ENCODE assay signal across 26 cellular contexts in genomic region chr2:42761554-42761953, GRCh38. TPM values are rescaled to one million over a fixed set of nuclear protein-coding genes. Genes with fewer than 3 reads are reported as not detected.
DNase-seq lines count a peak whose midpoint lies in the region; ATAC-seq, FAIRE-seq and TF ChIP-seq lines count a peak whose summit lies in the region.
"Had no signal": no experiment of that assay in that cellular context is flagged by ENCODE, and none has a peak within 500 bp of the region (broad histone marks: within the 10 kb centered on the region; RNA-seq: fewer than 3 reads in every experiment).

No MANE protein-coding gene starts in this region.

- H3K14ac ChIP-seq in neuronal stem cell (ENCODE audit: low read length) = no peak overlapping the region

- H3K4me2 ChIP-seq in HepG2 (ENCODE audit: low read depth, low read length) = no peak overlapping the region
- H3K4me2 ChIP-seq in K562 (ENCODE audit: insufficient read depth, low read length) = no peak overlapping the region
- H3K4me2 ChIP-seq in neuronal stem cell (ENCODE audit: insufficient read depth, low read length, poor library complexity, severe bottlenecking) = no peak overlapping the region
- H3K4me2 ChIP-seq: PC-9 had no signal

- no peak overlapping the region for H4K91ac ChIP-seq in neuronal stem cell (ENCODE audit: low read depth, low read length, poor library complexity)

- FAIRE-seq in HepG2 (lab: Jason Lieb, UNC) (no peak), K562 (lab: Jason Lieb, UNC) (no peak)
- FAIRE-seq: G401.6, GM12892 had no signal

- POLR2A ChIA-PET in HepG2 (lab: Yijun Ruan, JAX) = no interaction called here
- POLR2A ChIA-PET in K562 (lab: Yijun Ruan, JAX) = no interaction called here

- H2AK5ac ChIP-seq in neuronal stem cell (ENCODE audit: low read depth, low read length) = no peak overlapping the region

- no peak overlapping the region for H2BK15ac ChIP-seq in neuronal stem cell (ENCODE audit: low read length)

- H2BK5ac ChIP-seq in neuronal stem cell (ENCODE audit: low read length) = peak overlapping the region; percentile 25

- no peak for TF ChIP-seq POLR2A in HepG2 (IDR thresholded peaks at IDR 0.05; ENCODE audit: insufficient read depth in 1 of 2, low read depth in 2 of 2, low read length in 2 of 2)
- no peak for TF ChIP-seq POLR2A in right lobe of liver (IDR thresholded peaks at IDR 0.05)
- TF ChIP-seq POLR2A in K562 (conservative IDR thresholded peaks at IDR 0.05) = no peak
- no peak for TF ChIP-seq POLR2A in gastroesophageal sphincter (IDR thresholded peaks at IDR 0.05)

- ATAC-seq in HepG2 (peak; percentile 1; the same call in 1 of the 3 replicates), right lobe of liver (no peak), K562 (peak; percentile 27; the same call in 1 of the 3 replicates), upper lobe of right lung (no peak), GM19035 (IDR thresholded peaks at IDR 0.05; ENCODE audit: unreplicated experiment) (no peak), gastroesophageal sphincter (no peak)

- H3K4me1 ChIP-seq in HepG2 (ENCODE audit: insufficient read depth, low read length) = peaks cover 12% of the 10 kb centered on the region
- no peaks in the 10 kb centered on the region for H3K4me1 ChIP-seq in right lobe of liver
- H3K4me1 ChIP-seq in K562 (replicated peaks in 1 of 2; ENCODE audit: control insufficient read depth in 2 of 2, insufficient read depth in 2 of 2, low read length in 2 of 2) = peaks cover 0 to 18% of the 10 kb centered on the region in 2 experiments; a peak in 1 of 5 replicates
- no peaks in the 10 kb centered on the region for H3K4me1 ChIP-seq in neuronal stem cell (ENCODE audit: control insufficient read depth in 2 of 2, insufficient read depth in 1 of 2, low read depth in 1 of 2, low read length in 2 of 2)
- no peaks in the 10 kb centered on the region for H3K4me1 ChIP-seq in upper lobe of right lung
- no peaks in the 10 kb centered on the region for H3K4me1 ChIP-seq in gastroesophageal sphincter

- no peak overlapping the region for H4K8ac ChIP-seq in neuronal stem cell (ENCODE audit: low read depth, low read length)

- no peaks in the 10 kb centered on the region for H3K9me3 ChIP-seq in HepG2 (ENCODE audit: low read length)
- no peaks in the 10 kb centered on the region for H3K9me3 ChIP-seq in right lobe of liver
- no peaks in the 10 kb centered on the region for H3K9me3 ChIP-seq in K562 (replicated peaks; ENCODE audit: control insufficient read depth, insufficient read depth, low read depth, low read length)
- H3K9me3 ChIP-seq in neuronal stem cell (replicated peaks in 1 of 2; ENCODE audit: control insufficient read depth in 2 of 2, insufficient read depth in 1 of 2, low read depth in 1 of 2, low read length in 2 of 2) = peaks cover 0 to 2% of the 10 kb centered on the region in 2 donors
- no peaks in the 10 kb centered on the region for H3K9me3 ChIP-seq in upper lobe of right lung
- no peaks in the 10 kb centered on the region for H3K9me3 ChIP-seq in gastroesophageal sphincter
- H3K9me3 ChIP-seq: BLaER1 treated with 17β-estradiol and CSF1 and Interleukin-3, amounts not matched to agents 10 nM and 100 nM had no signal

- H2BK120ac ChIP-seq in neuronal stem cell (ENCODE audit: low read depth, low read length) = no peak overlapping the region

- no peak overlapping the region for H3K4me3 ChIP-seq in HepG2 (replicated peaks in 1 of 3; ENCODE audit: insufficient read depth in 1 of 3, low read depth in 2 of 3, low read length in 3 of 3)
- no peak overlapping the region for H3K4me3 ChIP-seq in right lobe of liver
- H3K4me3 ChIP-seq in K562 = no peak overlapping the region
- H3K4me3 ChIP-seq in neuronal stem cell (ENCODE audit: low read length in 2 of 2) = no peak overlapping the region
- H3K4me3 ChIP-seq in upper lobe of right lung = no peak overlapping the region
- no peak overlapping the region for H3K4me3 ChIP-seq in gastroesophageal sphincter
- H3K4me3 ChIP-seq: BLaER1 treated with 17β-estradiol and CSF1 and Interleukin-3, amounts not matched to agents 10 nM and 100 nM; PC-9 had no signal

- TF ChIP-seq CTCF in HepG2 (CRISPR knock-in tag; IDR thresholded peaks at IDR 0.05) (no peak), right lobe of liver (IDR thresholded peaks at IDR 0.05) (no peak), K562 (IDR thresholded peaks at IDR 0.05 in 2 of 3, conservative IDR thresholded peaks at IDR 0.05 in 1 of 3; ENCODE audit: insufficient read depth in 2 of 3, low read depth in 1 of 3, low read length in 3 of 3) (no peak), upper lobe of right lung (IDR thresholded peaks at IDR 0.05) (no peak), gastroesophageal sphincter (IDR thresholded peaks at IDR 0.05) (no peak)

- TF ChIP-seq RAD21 in HepG2 (CRISPR knock-in tag; IDR thresholded peaks at IDR 0.05) (no peak), K562 (CRISPR knock-in tag; conservative IDR thresholded peaks at IDR 0.05 in 1 of 2, IDR thresholded peaks at IDR 0.05 in 1 of 2) (no peak)

- H3K4ac ChIP-seq in neuronal stem cell (ENCODE audit: low read length) = no peak overlapping the region

- H3K9ac ChIP-seq in HepG2 (ENCODE audit: insufficient read depth, low read depth, low read length) (no peak overlapping the region), K562 (ENCODE audit: insufficient read depth in 1 of 2, low read depth in 2 of 2, low read length in 2 of 2) (no peak overlapping the region; a peak in 1 of 4 replicates), neuronal stem cell (ENCODE audit: low read depth, low read length, poor library complexity) (no peak overlapping the region)
- H3K9ac ChIP-seq: BLaER1 treated with 17β-estradiol and CSF1 and Interleukin-3, amounts not matched to agents 10 nM and 100 nM had no signal

- H4K20me1 ChIP-seq in HepG2 (ENCODE audit: insufficient read depth, low read length) (no peaks in the 10 kb centered on the region), K562 (replicated peaks; ENCODE audit: control insufficient read depth, insufficient read depth, low read length) (no peaks in the 10 kb centered on the region)

- WGBS in HepG2 (ENCODE audit: low lambda C conversion rate) = 86% methylated on average over 9 of the region's 9 CpGs
- WGBS in right lobe of liver (ENCODE audit: insufficient coverage, low coverage, low lambda C conversion rate, missing lambda C conversion rate) = 94% methylated on average over 5 of the region's 9 CpGs
- WGBS in K562 (ENCODE audit: insufficient coverage, low coverage, missing lambda C conversion rate) = 4% methylated on average over 8 of the region's 9 CpGs
- WGBS in neuronal stem cell (ENCODE audit: extremely low coverage in 2 of 2, insufficient read length in 2 of 2, insufficient replicate concordance in 1 of 2), 2 donors = no CpG with 5 or more reads among the region's 9 CpGs
- 94 to 96% methylated on average over 4 to 5 of the region's 9 CpGs for WGBS in gastroesophageal sphincter (ENCODE audit: low coverage in 1 of 2), 2 donors

- no peaks in the 10 kb centered on the region for H3K79me1 ChIP-seq in neuronal stem cell (ENCODE audit: low read depth, low read length)

- no peak overlapping the region for H2AFZ ChIP-seq in HepG2 (ENCODE audit: low read length)
- H2AFZ ChIP-seq in K562 (ENCODE audit: low read depth, low read length) = no peak overlapping the region
- H2AFZ ChIP-seq in neuronal stem cell (ENCODE audit: low read length) = no peak overlapping the region
- H2AFZ ChIP-seq: PC-9 had no signal

- TF ChIP-seq EP300 in HepG2 (IDR thresholded peaks at IDR 0.05; ENCODE audit: low read depth in 2 of 2, low read length in 2 of 2) (no peak), HepG2 (CRISPR knock-in tag; IDR thresholded peaks at IDR 0.05; ENCODE audit: borderline replicate concordance) (no peak), K562 (IDR thresholded peaks at IDR 0.05; ENCODE audit: low read length) (no peak), gastroesophageal sphincter (IDR thresholded peaks at IDR 0.05) (no peak)

- intact Hi-C loops in HepG2 (cut with micrococcal nuclease; ENCODE audit: unreplicated experiment) (no loop called here), right lobe of liver (cut with DNase I) (no loop called here), K562 (cut with micrococcal nuclease) (no loop called here), upper lobe of right lung (cut with DNase I) (no loop called here)

- H3K23ac ChIP-seq in neuronal stem cell (ENCODE audit: low read depth, low read length, poor library complexity) = peak overlapping the region; percentile 11

- H2BK12ac ChIP-seq in neuronal stem cell (ENCODE audit: low read length) = no peak overlapping the region

- H3K27ac ChIP-seq in HepG2 (ENCODE audit: extremely low read length, insufficient read depth, low read length) = no peak overlapping the region
- no peak overlapping the region for H3K27ac ChIP-seq in right lobe of liver
- H3K27ac ChIP-seq in K562 (ENCODE audit: extremely low read depth, low read depth, low read length) = no peak overlapping the region
- no peak overlapping the region for H3K27ac ChIP-seq in neuronal stem cell (replicated peaks; ENCODE audit: low read length)
- H3K27ac ChIP-seq in upper lobe of right lung = no peak overlapping the region
- H3K27ac ChIP-seq in gastroesophageal sphincter = no peak overlapping the region
- H3K27ac ChIP-seq: HL-60, PC-9 had no signal

- no peaks in the 10 kb centered on the region for H3K27me3 ChIP-seq in HepG2 (ENCODE audit: control insufficient read depth in 1 of 2, insufficient read depth in 2 of 2, low read length in 2 of 2)
- no peaks in the 10 kb centered on the region for H3K27me3 ChIP-seq in right lobe of liver
- H3K27me3 ChIP-seq in K562 (ENCODE audit: control insufficient read depth in 2 of 2, insufficient read depth in 2 of 2, low read length in 2 of 2) = peaks cover 3 to 46% of the 10 kb centered on the region in 2 experiments; a peak in 4 of 5 replicates
- H3K27me3 ChIP-seq in neuronal stem cell (ENCODE audit: control insufficient read depth in 3 of 3, insufficient read depth in 3 of 3, low read depth in 1 of 3, low read length in 3 of 3) = no peaks in the 10 kb centered on the region
- no peaks in the 10 kb centered on the region for H3K27me3 ChIP-seq in upper lobe of right lung
- H3K27me3 ChIP-seq in gastroesophageal sphincter = no peaks in the 10 kb centered on the region

- BruUV-seq in HepG2 (replicated peaks; lab: Mats Ljungman, UMichigan) (no TSS peak), K562 (replicated peaks; lab: Mats Ljungman, UMichigan) (no TSS peak)

- H3K18ac ChIP-seq in neuronal stem cell (ENCODE audit: low read length) = no peak overlapping the region

- H3K36me3 ChIP-seq in HepG2 (replicated peaks in 1 of 2; ENCODE audit: control insufficient read depth in 1 of 2, insufficient read depth in 2 of 2, low read length in 2 of 2) (no peaks in the 10 kb centered on the region), right lobe of liver (no peaks in the 10 kb centered on the region), K562 (ENCODE audit: control insufficient read depth, insufficient read depth, low read length) (no peaks in the 10 kb centered on the region), neuronal stem cell (replicated peaks in 1 of 2; ENCODE audit: control insufficient read depth in 2 of 2, insufficient read depth in 2 of 2, low read length in 2 of 2) (peaks cover 0 to 2% of the 10 kb centered on the region in 2 donors), upper lobe of right lung (no peaks in the 10 kb centered on the region), gastroesophageal sphincter (peaks cover 0 to 15% of the 10 kb centered on the region in 2 donors)

- CTCF ChIA-PET in HepG2 (lab: Yijun Ruan, JAX; ENCODE audit: low intra/inter-chr PET ratio, low total read pairs) = no interaction called here
- CTCF ChIA-PET in K562 (lab: Yijun Ruan, JAX; ENCODE audit: low intra/inter-chr PET ratio) = no interaction called here

- in situ Hi-C loops in HepG2 (cut with HindIII; ENCODE audit: extremely low pct_ligation_motif_present, low pct_unique_long_range_greater_than_20kb) (no loop called here), K562 (cut with MboI) (no loop called here)

- no peaks in the 10 kb centered on the region for H3K79me2 ChIP-seq in HepG2 (ENCODE audit: insufficient read depth, low read length)
- H3K79me2 ChIP-seq in K562 (ENCODE audit: control insufficient read depth, insufficient read depth, low read length) = no peaks in the 10 kb centered on the region

- DNase-seq in HepG2 (ENCODE audit: low spot score) (no peak), right lobe of liver (no peak), K562 (ENCODE audit: extremely low read depth in 1 of 4, low spot score in 3 of 4) (peak in 1 of 4 experiments; percentile 5), neuronal stem cell (ENCODE audit: low spot score) (no peak), upper lobe of right lung (no peak)
- DNase-seq: 8988T; CD4-positive, alpha-beta memory T cell; HFFc6; KG1; NCI-H1105; NCI-H146; NCI-H2029; NCI-H2227 treated with DMSO at 0.1 percent for 48 hours; NCI-H510A; PC-9; RPMI8226; SHP77 had no signal

- H3K9me1 ChIP-seq in K562 (ENCODE audit: control insufficient read depth, insufficient read depth, low read length) = no peaks in the 10 kb centered on the region

RNA-seq across cellular contexts. Expression of gene OXER1, which starts 2.4 kb away (rescaled TPM):
- total RNA-seq in HepG2 (2016; rRNA removed; fragmentation: Illumina TruSeq; extraction: Trizol) = 6.5 and 8.0 TPM in 2 replicates
- 0.40 and 0.97 TPM in 2 replicates for total RNA-seq in HepG2 (2016; cell fraction: cytosol; rRNA removed; fragmentation: Illumina TruSeq; extraction: Trizol; ENCODE audit: low read depth)
- total RNA-seq in HepG2 (2016; cell fraction: insoluble cytoplasmic fraction; rRNA removed; fragmentation: Illumina TruSeq; extraction: Trizol) = 5.2 and 7.1 TPM in 2 replicates
- total RNA-seq in HepG2 (2016; cell fraction: membrane; rRNA removed; fragmentation: Illumina TruSeq; extraction: Trizol) = 2.6 TPM in 2 replicates
- total RNA-seq in HepG2 (2016; cell fraction: nucleus; rRNA removed; fragmentation: Illumina TruSeq; extraction: Trizol) = 6.6 and 6.8 TPM in 2 replicates
- polyA plus RNA-seq in HepG2 (2011; rRNA removed) = 9.0 and 11.3 TPM in 2 replicates
- polyA plus RNA-seq in HepG2 (2011; cell fraction: cytosol; rRNA removed) = 4.6 and 5.3 TPM in 2 replicates
- 50.2 and 58.5 TPM in 2 replicates for polyA plus RNA-seq in HepG2 (2011; cell fraction: nucleus; rRNA removed)
- polyA plus RNA-seq in HepG2 (2012) = 7.4 and 10.0 TPM in 2 replicates
- 0.54 and 0.68 TPM in 2 replicates for polyA plus RNA-seq in HepG2 (2016; cell fraction: cytosol; fragmentation: Illumina TruSeq; extraction: Trizol; ENCODE audit: low read depth)
- 6.9 and 8.9 TPM in 2 replicates for polyA plus RNA-seq in HepG2 (2016; cell fraction: insoluble cytoplasmic fraction; fragmentation: Illumina TruSeq; extraction: Trizol; ENCODE audit: low read depth)
- 1.8 and 2.0 TPM in 2 replicates for polyA plus RNA-seq in HepG2 (2016; cell fraction: membrane; fragmentation: Illumina TruSeq; extraction: Trizol; ENCODE audit: low read depth)
- polyA plus RNA-seq in HepG2 (2016; cell fraction: nucleus; fragmentation: Illumina TruSeq; extraction: Trizol; ENCODE audit: insufficient read depth, low read depth) = 29.7 and 30.8 TPM in 2 replicates
- 18.1 TPM in 1 of 2 replicates, not detected in the other for polyA minus RNA-seq in HepG2 (2011; rRNA and poly(A)+ RNA removed; ENCODE audit: low replicate concordance)
- 4.5 and 5.7 TPM in 2 replicates for polyA minus RNA-seq in HepG2 (2011; cell fraction: cytosol; rRNA and poly(A)+ RNA removed)
- polyA minus RNA-seq in HepG2 (2011; cell fraction: nucleus; rRNA and poly(A)+ RNA removed) = 7.3 and 8.8 TPM in 2 replicates
- total RNA-seq in right lobe of liver = 10 to 100 TPM in 3 of 6 experiments, 1 to 10 TPM in 3; 5.3 to 29.4 (median 10.7) TPM
- not detected in 2 replicates for total RNA-seq in K562 (2011; cell fraction: chromatin; rRNA removed; ENCODE audit: low replicate concordance)
- total RNA-seq in K562 (2011; cell fraction: nucleolus; rRNA removed) = not detected in 2 replicates
- total RNA-seq in K562 (2011; cell fraction: nucleoplasm; rRNA removed) = not detected in 2 replicates
- not detected in 2 replicates for total RNA-seq in K562 (2014; rRNA removed)
- total RNA-seq in K562 (2014; rRNA removed; fragmentation: Illumina TruSeq; extraction: Trizol) = not detected in 2 replicates
- total RNA-seq in K562 (2015; rRNA removed; fragmentation: Illumina TruSeq; extraction: Trizol) = not detected in 2 replicates
- total RNA-seq in K562 (2021) = not detected in 2 replicates
- not detected in 2 replicates for polyA plus RNA-seq in K562 (2011; rRNA removed)
- polyA plus RNA-seq in K562 (2011; cell fraction: cytosol; rRNA removed) = not detected in 2 replicates
- polyA plus RNA-seq in K562 (2011; cell fraction: nucleus; rRNA removed) = not detected in 2 replicates
- polyA plus RNA-seq in K562 (2012) = not detected in 2 replicates
- polyA plus RNA-seq in K562 (2014; fragmentation: Illumina TruSeq; extraction: Trizol) = not detected in 2 replicates
- polyA plus RNA-seq in K562 (2014; fragmentation: Nextera tagmentation; extraction: Ambion mirVana) = not detected
- not detected in 2 replicates for polyA plus RNA-seq in K562 (2014; rRNA removed)
- not detected in 2 replicates for polyA minus RNA-seq in K562 (2011; rRNA and poly(A)+ RNA removed)
- not detected in 2 replicates for polyA minus RNA-seq in K562 (2011; cell fraction: cytosol; rRNA and poly(A)+ RNA removed)
- not detected in 2 replicates for polyA minus RNA-seq in K562 (2011; cell fraction: nucleus; rRNA and poly(A)+ RNA removed)
- 1.2 TPM for polyA plus RNA-seq in neuronal stem cell (2013, experiment 1 of 2)
- 0.97 TPM for polyA plus RNA-seq in neuronal stem cell (2013, experiment 2 of 2)
- total RNA-seq in upper lobe of right lung = 1.1 TPM
- 1 to 10 TPM in 2 of 4 donors, under 1 TPM in 2; 0.37 to 2.3 (median 1.2) TPM for total RNA-seq in gastroesophageal sphincter
- total RNA-seq: CD4-positive, alpha-beta memory T cell; Daoy; H4; HFFc6; HT-29; PC-9 had no signal
- polyA plus RNA-seq: CD4-positive, alpha-beta memory T cell had no signal

RNA-seq across cellular contexts. Expression of gene HAAO, which starts 30.8 kb away (rescaled TPM):
- total RNA-seq in HepG2 (2016; rRNA removed; fragmentation: Illumina TruSeq; extraction: Trizol) (34.1 and 42.7 TPM in 2 replicates), right lobe of liver (100 to 1,000 TPM in 3 of 6 experiments, 10 to 100 TPM in 3; 60.7 to 187 (median 114) TPM), K562 (2014; rRNA removed) (not detected in 2 replicates), K562 (2014; rRNA removed; fragmentation: Illumina TruSeq; extraction: Trizol) (not detected in 2 replicates), K562 (2015; rRNA removed; fragmentation: Illumina TruSeq; extraction: Trizol) (not detected in 2 replicates), K562 (2021) (not detected in 2 replicates), upper lobe of right lung (6.4 TPM), gastroesophageal sphincter (10 to 100 TPM in 2 of 4 donors, 1 to 10 TPM in 2; 6.0 to 19.1 (median 9.8) TPM)
- total RNA-seq in HepG2 (2016; cell fraction: cytosol; rRNA removed; fragmentation: Illumina TruSeq; extraction: Trizol; ENCODE audit: low read depth) = 15.3 and 15.6 TPM in 2 replicates
- total RNA-seq in HepG2 (2016; cell fraction: insoluble cytoplasmic fraction; rRNA removed; fragmentation: Illumina TruSeq; extraction: Trizol) = 29.0 and 39.0 TPM in 2 replicates
- 16.2 and 18.8 TPM in 2 replicates for total RNA-seq in HepG2 (2016; cell fraction: membrane; rRNA removed; fragmentation: Illumina TruSeq; extraction: Trizol)
- 32.7 and 34.7 TPM in 2 replicates for total RNA-seq in HepG2 (2016; cell fraction: nucleus; rRNA removed; fragmentation: Illumina TruSeq; extraction: Trizol)
- polyA plus RNA-seq in HepG2 (2011; rRNA removed) (35.2 and 36.1 TPM in 2 replicates), K562 (2011; rRNA removed) (not detected in 2 replicates), K562 (2014; fragmentation: Illumina TruSeq; extraction: Trizol) (not detected in 2 replicates), K562 (2014; fragmentation: Nextera tagmentation; extraction: Ambion mirVana) (not detected), K562 (2014; rRNA removed) (not detected in 2 replicates)
- 21.6 and 34.6 TPM in 2 replicates for polyA plus RNA-seq in HepG2 (2011; cell fraction: cytosol; rRNA removed)
- 105 and 120 TPM in 2 replicates for polyA plus RNA-seq in HepG2 (2011; cell fraction: nucleus; rRNA removed)
- 24.0 and 29.7 TPM in 2 replicates for polyA plus RNA-seq in HepG2 (2012)
- 20.5 and 22.5 TPM in 2 replicates for polyA plus RNA-seq in HepG2 (2016; cell fraction: cytosol; fragmentation: Illumina TruSeq; extraction: Trizol; ENCODE audit: low read depth)
- 34.1 and 36.9 TPM in 2 replicates for polyA plus RNA-seq in HepG2 (2016; cell fraction: insoluble cytoplasmic fraction; fragmentation: Illumina TruSeq; extraction: Trizol; ENCODE audit: low read depth)
- 23.2 and 26.6 TPM in 2 replicates for polyA plus RNA-seq in HepG2 (2016; cell fraction: membrane; fragmentation: Illumina TruSeq; extraction: Trizol; ENCODE audit: low read depth)
- polyA plus RNA-seq in HepG2 (2016; cell fraction: nucleus; fragmentation: Illumina TruSeq; extraction: Trizol; ENCODE audit: insufficient read depth, low read depth) = 70.0 and 73.3 TPM in 2 replicates
- polyA minus RNA-seq in HepG2 (2011; rRNA and poly(A)+ RNA removed; ENCODE audit: low replicate concordance) = 0.28 and 57.0 TPM in 2 replicates
- polyA minus RNA-seq in HepG2 (2011; cell fraction: cytosol; rRNA and poly(A)+ RNA removed) = 15.6 and 18.8 TPM in 2 replicates
- polyA minus RNA-seq in HepG2 (2011; cell fraction: nucleus; rRNA and poly(A)+ RNA removed) = 34.4 and 36.6 TPM in 2 replicates
- not detected in 2 replicates for total RNA-seq in K562 (2011; cell fraction: chromatin; rRNA removed; ENCODE audit: low replicate concordance)
- not detected in 2 replicates for total RNA-seq in K562 (2011; cell fraction: nucleolus; rRNA removed)
- not detected in 2 replicates for total RNA-seq in K562 (2011; cell fraction: nucleoplasm; rRNA removed)
- polyA plus RNA-seq in K562 (2011; cell fraction: cytosol; rRNA removed) = not detected in 2 replicates
- not detected in 2 replicates for polyA plus RNA-seq in K562 (2011; cell fraction: nucleus; rRNA removed)
- polyA plus RNA-seq in K562 (2012) = not detected in 2 replicates
- polyA minus RNA-seq in K562 (2011; rRNA and poly(A)+ RNA removed) = not detected in 2 replicates
- polyA minus RNA-seq in K562 (2011; cell fraction: cytosol; rRNA and poly(A)+ RNA removed) = not detected in 2 replicates
- polyA minus RNA-seq in K562 (2011; cell fraction: nucleus; rRNA and poly(A)+ RNA removed) = not detected in 2 replicates
- 2.1 TPM for polyA plus RNA-seq in neuronal stem cell (2013, experiment 1 of 2)
- 2.5 TPM for polyA plus RNA-seq in neuronal stem cell (2013, experiment 2 of 2)
- total RNA-seq: Daoy, H4, HT-29, PC-9 had no signal

Comparison
In these comparisons a context has a peak if more than half of its experiments do, and no peak if none do; other contexts are left out.
1. ATAC-seq: peak in HepG2 (single experiment) and K562 (single experiment); none in right lobe of liver (0 of 4), upper lobe of right lung (single experiment), GM19035 (single experiment) and gastroesophageal sphincter (single experiment).